Comparison of ENCODE assay signal across 1 cellular context in the genomic region with DNA sequence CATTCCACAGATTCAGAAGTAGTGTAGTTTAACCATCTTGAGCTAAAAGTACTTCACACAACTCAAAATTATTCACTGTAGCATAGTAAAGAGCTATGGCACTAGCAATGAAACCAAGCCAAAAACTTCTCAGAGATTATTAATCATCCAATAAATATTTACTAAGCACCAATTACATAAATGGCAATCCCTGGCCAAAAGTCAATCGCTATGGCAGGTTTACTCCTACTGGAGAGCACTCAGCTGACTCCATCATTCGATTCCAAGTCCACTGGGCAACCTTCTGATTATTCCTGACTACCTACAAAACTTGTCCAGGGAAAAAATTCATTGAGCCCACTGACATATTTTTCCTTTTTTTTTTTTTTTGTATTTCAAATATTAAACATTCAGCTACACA.
TF ChIP-seq lines count a peak whose summit lies in the region.

No MANE protein-coding gene starts in this region.

TF ChIP-seq in IMR-90, 13 proteins besides CTCF, POLR2A, EP300 and RAD21:
- TF ChIP-seq, protein P1, sequence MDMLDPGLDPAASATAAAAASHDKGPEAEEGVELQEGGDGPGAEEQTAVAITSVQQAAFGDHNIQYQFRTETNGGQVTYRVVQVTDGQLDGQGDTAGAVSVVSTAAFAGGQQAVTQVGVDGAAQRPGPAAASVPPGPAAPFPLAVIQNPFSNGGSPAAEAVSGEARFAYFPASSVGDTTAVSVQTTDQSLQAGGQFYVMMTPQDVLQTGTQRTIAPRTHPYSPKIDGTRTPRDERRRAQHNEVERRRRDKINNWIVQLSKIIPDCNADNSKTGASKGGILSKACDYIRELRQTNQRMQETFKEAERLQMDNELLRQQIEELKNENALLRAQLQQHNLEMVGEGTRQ (IDR thresholded peaks at IDR 0.05; ENCODE audit: low read depth, low read length) = no peak
- no peak for TF ChIP-seq MAFK (IDR thresholded peaks at IDR 0.05; ENCODE audit: low read depth, low read length)
- no peak for TF ChIP-seq RCOR1 (IDR thresholded peaks at IDR 0.05; ENCODE audit: insufficient replicate concordance, low read length)
- TF ChIP-seq, protein P2, sequence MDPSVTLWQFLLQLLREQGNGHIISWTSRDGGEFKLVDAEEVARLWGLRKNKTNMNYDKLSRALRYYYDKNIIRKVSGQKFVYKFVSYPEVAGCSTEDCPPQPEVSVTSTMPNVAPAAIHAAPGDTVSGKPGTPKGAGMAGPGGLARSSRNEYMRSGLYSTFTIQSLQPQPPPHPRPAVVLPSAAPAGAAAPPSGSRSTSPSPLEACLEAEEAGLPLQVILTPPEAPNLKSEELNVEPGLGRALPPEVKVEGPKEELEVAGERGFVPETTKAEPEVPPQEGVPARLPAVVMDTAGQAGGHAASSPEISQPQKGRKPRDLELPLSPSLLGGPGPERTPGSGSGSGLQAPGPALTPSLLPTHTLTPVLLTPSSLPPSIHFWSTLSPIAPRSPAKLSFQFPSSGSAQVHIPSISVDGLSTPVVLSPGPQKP (IDR thresholded peaks at IDR 0.05; ENCODE audit: borderline replicate concordance, low read depth, low read length) = no peak
- TF ChIP-seq CHD1 (IDR thresholded peaks at IDR 0.05; ENCODE audit: low read depth, low read length) = no peak
- TF ChIP-seq NFE2L2 (IDR thresholded peaks at IDR 0.05; ENCODE audit: low read depth, low read length) = no peak
- no peak for TF ChIP-seq RFX5 (IDR thresholded peaks at IDR 0.05; ENCODE audit: low read depth, low read length)
- no peak for TF ChIP-seq MAZ (IDR thresholded peaks at IDR 0.05; ENCODE audit: borderline replicate concordance, low read depth, low read length)
- no peak for TF ChIP-seq SMC3 (IDR thresholded peaks at IDR 0.05; ENCODE audit: low read depth, low read length)
- TF ChIP-seq MXI1 (IDR thresholded peaks at IDR 0.05; ENCODE audit: borderline replicate concordance, low read depth, low read length) = no peak
- TF ChIP-seq BHLHE40 (IDR thresholded peaks at IDR 0.05; ENCODE audit: low read depth, low read length) = no peak
